ENCODE assay signal across 22 cellular contexts in genomic region chr6:77451466-77451865, GRCh38. TPM values are rescaled to one million over a fixed set of nuclear protein-coding genes. Genes with fewer than 3 reads are reported as not detected.
"Had no signal": no experiment of that assay in that cellular context is flagged by ENCODE, and none has a peak within 500 bp of the region (broad histone marks: within the 10 kb centered on the region; RNA-seq: fewer than 3 reads in every experiment).

No MANE protein-coding gene starts in this region.

- H3K27me3 ChIP-seq: gastrocnemius medialis, neural progenitor cell, right atrium auricular region, transverse colon, vagina had no signal

- H3K27ac Mint-ChIP-seq: mesothelial cell of epicardium; naive thymus-derived CD4-positive, alpha-beta T cell; nephron; neural progenitor cell; stimulated activated memory B cell treated with anti-CD40 and anti-IgM and Interleukin-4, amounts not matched to agents 10 μg/mL and 1 μg/mL and 100 μg/mL, for 72 hours had no signal

- H3K9me3 ChIP-seq: gastrocnemius medialis, mucosa of descending colon, prostate gland, right atrium auricular region, thoracic aorta, transverse colon, vagina had no signal

- DNase-seq: effector memory CD4-positive, alpha-beta T cell; erythroblast; gastrocnemius medialis; head of caudate nucleus; mucosa of descending colon; naive thymus-derived CD4-positive, alpha-beta T cell; stimulated activated CD4-positive, alpha-beta T cell treated with anti-CD3 and anti-CD28 coated beads, Interleukin-4, amount 100 ng/mL, for 4 hours; stimulated activated naive CD8-positive, alpha-beta T cell treated with anti-CD3 and anti-CD28 coated beads, Interleukin-15, Interleukin-2, amounts not matched to agents 100 U/mL and 50 U/mL, for 24 hours; transverse colon had no signal

- H3K36me3 Mint-ChIP-seq: mesothelial cell of epicardium; naive thymus-derived CD4-positive, alpha-beta T cell; neural progenitor cell; stimulated activated memory B cell treated with anti-CD40 and anti-IgM and Interleukin-4, amounts not matched to agents 10 μg/mL and 1 μg/mL and 100 μg/mL, for 72 hours had no signal

- H3K36me3 ChIP-seq: gastrocnemius medialis, neural progenitor cell, prostate gland, right atrium auricular region, thoracic aorta, transverse colon, vagina had no signal

- H3K4me3 Mint-ChIP-seq: mesothelial cell of epicardium; naive thymus-derived CD4-positive, alpha-beta T cell; nephron; neural progenitor cell; stimulated activated memory B cell treated with anti-CD40 and anti-IgM and Interleukin-4, amounts not matched to agents 10 μg/mL and 1 μg/mL and 100 μg/mL, for 72 hours had no signal

- H3K4me2 ChIP-seq: neural progenitor cell had no signal

- H3K4me1 ChIP-seq: gastrocnemius medialis, neural progenitor cell, prostate gland, right atrium auricular region, transverse colon, vagina had no signal

- H3K27me3 Mint-ChIP-seq: stimulated activated memory B cell treated with anti-CD40 and anti-IgM and Interleukin-4, amounts not matched to agents 10 μg/mL and 1 μg/mL and 100 μg/mL, for 72 hours had no signal

- H3K9ac ChIP-seq: neural progenitor cell had no signal

- H3K27ac ChIP-seq: gastrocnemius medialis, neural progenitor cell, prostate gland, right atrium auricular region, thoracic aorta, transverse colon, vagina had no signal

- ATAC-seq: gastrocnemius medialis; mucosa of descending colon; naive thymus-derived CD4-positive, alpha-beta T cell; sciatic nerve; stimulated activated memory B cell treated with anti-CD40 and anti-IgM and Interleukin-4, amounts not matched to agents 10 μg/mL and 1 μg/mL and 100 μg/mL, for 72 hours; stimulated activated naive CD8-positive, alpha-beta T cell treated with anti-CD3 and anti-CD28 coated beads, Interleukin-15, Interleukin-2, amounts not matched to agents 100 U/mL and 50 U/mL, for 24 hours had no signal

- H3K4me3 ChIP-seq: coronary artery, gastrocnemius medialis, lung, mucosa of descending colon, neural progenitor cell, prostate gland, right atrium auricular region, thoracic aorta, transverse colon, vagina had no signal

- H3K9me3 Mint-ChIP-seq: mesothelial cell of epicardium; naive thymus-derived CD4-positive, alpha-beta T cell; nephron; neural progenitor cell; stimulated activated memory B cell treated with anti-CD40 and anti-IgM and Interleukin-4, amounts not matched to agents 10 μg/mL and 1 μg/mL and 100 μg/mL, for 72 hours had no signal

- H2AFZ ChIP-seq: neural progenitor cell had no signal

- H3K4me1 Mint-ChIP-seq: neural progenitor cell; stimulated activated memory B cell treated with anti-CD40 and anti-IgM and Interleukin-4, amounts not matched to agents 10 μg/mL and 1 μg/mL and 100 μg/mL, for 72 hours had no signal

RNA-seq across cellular contexts. Expression of gene HTR1B, which starts 11.8 kb away (rescaled TPM):
- total RNA-seq: gastrocnemius medialis; naive thymus-derived CD4-positive, alpha-beta T cell; osteoblast; right atrium auricular region; transverse colon; vagina had no signal
- polyA plus RNA-seq: liver; naive thymus-derived CD4-positive, alpha-beta T cell had no signal
